1 cellular context compared by ENCODE assay signal in genomic region chr1:28737245-28738137, GRCh38.
A peak's percentile ranks its signal among the peaks of the same experiment; 100 is the strongest.
TF ChIP-seq lines count a peak whose summit lies in the region.

No MANE protein-coding gene starts in this region.

TF ChIP-seq in HepG2, 621 proteins besides CTCF, POLR2A, EP300 and RAD21 (continued from another document):
- TF ChIP-seq SAP130 (CRISPR knock-in tag; IDR thresholded peaks at IDR 0.05; ENCODE audit: low read depth): peak; percentile 50; the same call in 1 of the 2 replicates
- no peak for TF ChIP-seq HOXA9 (CRISPR knock-in tag; IDR thresholded peaks at IDR 0.05; ENCODE audit: borderline replicate concordance)
- TF ChIP-seq PHF5A (CRISPR knock-in tag; IDR thresholded peaks at IDR 0.05; ENCODE audit: low read depth, unreplicated experiment): no peak
- TF ChIP-seq ZNF577 (CRISPR knock-in tag; IDR thresholded peaks at IDR 0.05; ENCODE audit: borderline replicate concordance, low read depth): 0 out of 2 replicates have a peak, but pooled peaks have one; percentile 50
- no peak for TF ChIP-seq FOXA1 (IDR thresholded peaks at IDR 0.05)
- TF ChIP-seq FOXA1 (CRISPR knock-in tag; IDR thresholded peaks at IDR 0.05): no peak
- peak; percentile 13; the same call in 1 of the 2 replicates for TF ChIP-seq KAT7 (CRISPR knock-in tag; IDR thresholded peaks at IDR 0.05; ENCODE audit: borderline replicate concordance)
- no peak for TF ChIP-seq ETV6 (CRISPR knock-in tag; conservative IDR thresholded peaks at IDR 0.05)
- TF ChIP-seq, protein P1, sequence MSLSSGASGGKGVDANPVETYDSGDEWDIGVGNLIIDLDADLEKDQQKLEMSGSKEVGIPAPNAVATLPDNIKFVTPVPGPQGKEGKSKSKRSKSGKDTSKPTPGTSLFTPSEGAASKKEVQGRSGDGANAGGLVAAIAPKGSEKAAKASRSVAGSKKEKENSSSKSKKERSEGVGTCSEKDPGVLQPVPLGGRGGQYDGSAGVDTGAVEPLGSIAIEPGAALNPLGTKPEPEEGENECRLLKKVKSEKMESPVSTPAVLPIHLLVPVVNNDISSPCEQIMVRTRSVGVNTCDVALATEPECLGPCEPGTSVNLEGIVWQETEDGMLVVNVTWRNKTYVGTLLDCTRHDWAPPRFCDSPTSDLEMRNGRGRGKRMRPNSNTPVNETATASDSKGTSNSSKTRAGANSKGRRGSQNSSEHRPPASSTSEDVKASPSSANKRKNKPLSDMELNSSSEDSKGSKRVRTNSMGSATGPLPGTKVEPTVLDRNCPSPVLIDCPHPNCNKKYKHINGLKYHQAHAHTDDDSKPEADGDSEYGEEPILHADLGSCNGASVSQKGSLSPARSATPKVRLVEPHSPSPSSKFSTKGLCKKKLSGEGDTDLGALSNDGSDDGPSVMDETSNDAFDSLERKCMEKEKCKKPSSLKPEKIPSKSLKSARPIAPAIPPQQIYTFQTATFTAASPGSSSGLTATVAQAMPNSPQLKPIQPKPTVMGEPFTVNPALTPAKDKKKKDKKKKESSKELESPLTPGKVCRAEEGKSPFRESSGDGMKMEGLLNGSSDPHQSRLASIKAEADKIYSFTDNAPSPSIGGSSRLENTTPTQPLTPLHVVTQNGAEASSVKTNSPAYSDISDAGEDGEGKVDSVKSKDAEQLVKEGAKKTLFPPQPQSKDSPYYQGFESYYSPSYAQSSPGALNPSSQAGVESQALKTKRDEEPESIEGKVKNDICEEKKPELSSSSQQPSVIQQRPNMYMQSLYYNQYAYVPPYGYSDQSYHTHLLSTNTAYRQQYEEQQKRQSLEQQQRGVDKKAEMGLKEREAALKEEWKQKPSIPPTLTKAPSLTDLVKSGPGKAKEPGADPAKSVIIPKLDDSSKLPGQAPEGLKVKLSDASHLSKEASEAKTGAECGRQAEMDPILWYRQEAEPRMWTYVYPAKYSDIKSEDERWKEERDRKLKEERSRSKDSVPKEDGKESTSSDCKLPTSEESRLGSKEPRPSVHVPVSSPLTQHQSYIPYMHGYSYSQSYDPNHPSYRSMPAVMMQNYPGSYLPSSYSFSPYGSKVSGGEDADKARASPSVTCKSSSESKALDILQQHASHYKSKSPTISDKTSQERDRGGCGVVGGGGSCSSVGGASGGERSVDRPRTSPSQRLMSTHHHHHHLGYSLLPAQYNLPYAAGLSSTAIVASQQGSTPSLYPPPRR (CRISPR knock-in tag; IDR thresholded peaks at IDR 0.05; ENCODE audit: borderline replicate concordance): no peak
- no peak for TF ChIP-seq TSC22D2 (CRISPR knock-in tag; IDR thresholded peaks at IDR 0.05; ENCODE audit: borderline replicate concordance)
- no peak for TF ChIP-seq SYNCRIP (IDR thresholded peaks at IDR 0.05; ENCODE audit: insufficient read depth, low read depth, low read length)
- no peak for TF ChIP-seq GTF2F1 (IDR thresholded peaks at IDR 0.05; ENCODE audit: low read length)
- TF ChIP-seq RBAK (CRISPR knock-in tag; IDR thresholded peaks at IDR 0.05): no peak
- no peak for TF ChIP-seq TOE1 (CRISPR knock-in tag; IDR thresholded peaks at IDR 0.05)
- TF ChIP-seq ZNF512 (CRISPR knock-in tag; IDR thresholded peaks at IDR 0.05): no peak
- TF ChIP-seq ZBTB8A (CRISPR knock-in tag; IDR thresholded peaks at IDR 0.05; ENCODE audit: borderline replicate concordance, low read depth): 0 out of 2 replicates have a peak, but pooled peaks have one; percentile 28
- no peak; the same call in none of the 2 replicates for TF ChIP-seq ZSCAN22 (CRISPR knock-in tag; IDR thresholded peaks at IDR 0.05)
- TF ChIP-seq ZIK1 (CRISPR knock-in tag; IDR thresholded peaks at IDR 0.05; ENCODE audit: borderline replicate concordance, low read depth): no peak
- TF ChIP-seq FIP1L1 (IDR thresholded peaks at IDR 0.05; ENCODE audit: borderline replicate concordance, insufficient read depth, low read depth, low read length): no peak
- TF ChIP-seq MLX (CRISPR knock-in tag; IDR thresholded peaks at IDR 0.05): no peak
- TF ChIP-seq ZEB1 (IDR thresholded peaks at IDR 0.05; ENCODE audit: insufficient replicate concordance, low read depth): no peak
- no peak for TF ChIP-seq ZFYVE20 (CRISPR knock-in tag; IDR thresholded peaks at IDR 0.05; ENCODE audit: borderline replicate concordance, low read depth)
- no peak for TF ChIP-seq ZNF333 (CRISPR knock-in tag; IDR thresholded peaks at IDR 0.05; ENCODE audit: borderline replicate concordance)
- TF ChIP-seq AGO1 (IDR thresholded peaks at IDR 0.05; ENCODE audit: low read depth, low read length, poor library complexity, severe bottlenecking): no peak
- TF ChIP-seq ZNF773 (CRISPR knock-in tag; IDR thresholded peaks at IDR 0.05; ENCODE audit: borderline replicate concordance): 0 out of 2 replicates have a peak, but pooled peaks have one; percentile 10
- TF ChIP-seq HHEX (CRISPR knock-in tag; IDR thresholded peaks at IDR 0.05): no peak
- 0 out of 2 replicates have a peak, but pooled peaks have one; percentile 2 for TF ChIP-seq ZBTB21 (CRISPR knock-in tag; IDR thresholded peaks at IDR 0.05)
- no peak for TF ChIP-seq ZNF703 (CRISPR knock-in tag; IDR thresholded peaks at IDR 0.05; ENCODE audit: borderline replicate concordance)
- TF ChIP-seq BCL6 (CRISPR knock-in tag; IDR thresholded peaks at IDR 0.05): no peak
- TF ChIP-seq POLR2AphosphoS5 (IDR thresholded peaks at IDR 0.05; ENCODE audit: low read depth, low read length): peak; percentile 31; the same call in 1 of the 2 replicates
- no peak for TF ChIP-seq MEIS1 (CRISPR knock-in tag; IDR thresholded peaks at IDR 0.05; ENCODE audit: borderline replicate concordance)
- no peak for TF ChIP-seq ZBTB4 (CRISPR knock-in tag; IDR thresholded peaks at IDR 0.05; ENCODE audit: borderline replicate concordance)
- TF ChIP-seq IRF1 (CRISPR knock-in tag; IDR thresholded peaks at IDR 0.05; ENCODE audit: low read depth): no peak
- no peak for TF ChIP-seq ZNF788 (CRISPR knock-in tag; IDR thresholded peaks at IDR 0.05; ENCODE audit: borderline replicate concordance)
- no peak for TF ChIP-seq GMEB1 (CRISPR knock-in tag; IDR thresholded peaks at IDR 0.05; ENCODE audit: borderline replicate concordance)
- no peak; the same call in 1 of the 2 replicates for TF ChIP-seq ZC3H13 (CRISPR knock-in tag; IDR thresholded peaks at IDR 0.05)
- TF ChIP-seq MXD4 (CRISPR knock-in tag; IDR thresholded peaks at IDR 0.05): no peak
- no peak for TF ChIP-seq KMT2A (CRISPR knock-in tag; IDR thresholded peaks at IDR 0.05)
- TF ChIP-seq RFX3 (CRISPR knock-in tag; IDR thresholded peaks at IDR 0.05): no peak
- no peak for TF ChIP-seq ZBTB7A (CRISPR knock-in tag; IDR thresholded peaks at IDR 0.05)
- no peak for TF ChIP-seq ZNF567 (CRISPR knock-in tag; IDR thresholded peaks at IDR 0.05; ENCODE audit: borderline replicate concordance)
- TF ChIP-seq GMEB2 (CRISPR knock-in tag; IDR thresholded peaks at IDR 0.05; ENCODE audit: low read depth): no peak
- TF ChIP-seq ZNF10 (CRISPR knock-in tag; IDR thresholded peaks at IDR 0.05; ENCODE audit: borderline replicate concordance, low read depth): no peak
- TF ChIP-seq FOXM1 (CRISPR knock-in tag; IDR thresholded peaks at IDR 0.05): no peak
TF ChIP-seq in HepG2: peak in this region for 43.
